14 cellular contexts compared by ENCODE assay signal in the genomic region with DNA sequence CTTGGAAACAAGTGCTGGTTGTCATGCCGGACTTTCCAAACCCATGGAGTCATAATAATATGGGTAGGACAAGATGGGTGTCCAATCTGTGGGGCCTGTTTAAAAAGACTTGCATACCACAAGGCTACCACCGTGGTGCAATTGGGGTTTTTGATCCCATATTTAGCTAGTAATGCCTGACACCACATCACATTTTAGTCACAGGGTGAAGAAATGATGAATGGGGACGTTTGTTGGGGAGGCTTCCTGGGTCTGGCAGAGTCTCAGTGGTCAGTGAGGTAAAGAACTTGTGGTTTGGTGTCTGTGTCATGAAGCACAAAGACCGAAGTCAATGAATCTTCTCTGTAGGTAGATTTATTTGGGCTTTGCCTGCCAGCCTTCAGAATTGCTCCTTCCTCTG. TPM values are rescaled to one million over a fixed set of nuclear protein-coding genes. Genes with fewer than 3 reads are reported as not detected.
DNase-seq lines count a peak whose midpoint lies in the region; ATAC-seq and TF ChIP-seq lines count a peak whose summit lies in the region.
"Had no signal": no experiment of that assay in that cellular context is flagged by ENCODE, and none has a peak within 500 bp of the region (broad histone marks: within the 10 kb centered on the region; RNA-seq: fewer than 3 reads in every experiment).

No MANE protein-coding gene starts in this region.

- DNase-seq in NB4 (ENCODE audit: low read depth) (peak; percentile 3), myocyte (ENCODE audit: low read depth) (peak; percentile 82), neural progenitor cell (ENCODE audit: low spot score) (no peak), activated gamma-delta T cell treated with Interleukin-2 at 50 U/mL for 16 hours (no peak), T1000 (lab: John Stamatoyannopoulos, UW) (no peak)
- DNase-seq: activated CD4-positive, alpha-beta T cell treated with anti-CD3 and anti-CD28 coated beads, Interleukin-2, amount 10 ng/mL, durations not matched to agents 24 days and 14 days; COR-L47; lower lobe of right lung; NCI-H446 treated with DMSO at 0.1 percent for 48 hours; SK-N-SH had no signal

- no peak overlapping the region for H3K9ac ChIP-seq in neural progenitor cell
- H3K9ac ChIP-seq: SK-N-SH had no signal

- H3K4me3 ChIP-seq in NB4 (ENCODE audit: low read depth, low read length) (no peak overlapping the region), neural progenitor cell (no peak overlapping the region)
- H3K4me3 ChIP-seq: lower lobe of right lung had no signal

- H3K4me1 ChIP-seq in neural progenitor cell: peaks cover 26% of the 10 kb centered on the region
- H3K4me1 ChIP-seq: lower lobe of right lung had no signal

- no peaks in the 10 kb centered on the region for H3K36me3 ChIP-seq in neural progenitor cell
- H3K36me3 ChIP-seq: lower lobe of right lung had no signal

- peaks cover 9% of the 10 kb centered on the region for H3F3A ChIP-seq in neural progenitor cell (ENCODE audit: low read depth)

- peaks cover 2% of the 10 kb centered on the region for H3K36me3 Mint-ChIP-seq in neural progenitor cell
- H3K36me3 Mint-ChIP-seq: activated naive CD4-positive, alpha-beta T cell treated with anti-CD3 and anti-CD28 coated beads, Interleukin-2, amount 50 U/mL, for 24 hours had no signal

- H3K27me3 ChIP-seq in neural progenitor cell: no peaks in the 10 kb centered on the region

- no peak overlapping the region for H2AFZ ChIP-seq in neural progenitor cell (replicated peaks)

- H3K27ac Mint-ChIP-seq in neural progenitor cell: no peak overlapping the region
- H3K27ac Mint-ChIP-seq: activated CD4-positive, alpha-beta T cell treated with anti-CD3 and anti-CD28 coated beads, Interleukin-2, amount 10 ng/mL, durations not matched to agents 24 days and 14 days; activated naive CD4-positive, alpha-beta T cell treated with anti-CD3 and anti-CD28 coated beads, Interleukin-2, amount 50 U/mL, for 24 hours had no signal

- peak; percentile 69 for ATAC-seq in GM18868 (IDR thresholded peaks at IDR 0.05; ENCODE audit: unreplicated experiment)
- ATAC-seq in HG02798 (IDR thresholded peaks at IDR 0.05; ENCODE audit: poor library complexity, unreplicated experiment): peak; percentile 76
- no peak for ATAC-seq in HG03439 (IDR thresholded peaks at IDR 0.05; ENCODE audit: unreplicated experiment)
- ATAC-seq: lower lobe of right lung had no signal

- TF ChIP-seq POLR2A in NB4 (IDR thresholded peaks at IDR 0.05; ENCODE audit: extremely low read depth, insufficient read length): no peak

- H3K79me2 ChIP-seq in neural progenitor cell (ENCODE audit: low read depth): no peaks in the 10 kb centered on the region

- H4K20me1 ChIP-seq in neural progenitor cell (ENCODE audit: low read depth): no peaks in the 10 kb centered on the region

- no peaks in the 10 kb centered on the region for H3K9me3 ChIP-seq in neural progenitor cell (ENCODE audit: low read depth)
- H3K9me3 ChIP-seq: lower lobe of right lung, SK-N-SH had no signal

- peaks cover 2% of the 10 kb centered on the region for H3K27me3 Mint-ChIP-seq in neural progenitor cell (ENCODE audit: insufficient read depth, low read depth)

- TF ChIP-seq CTCF in NB4 (IDR thresholded peaks at IDR 0.05; ENCODE audit: low read depth, low read length) (no peak), neural progenitor cell (IDR thresholded peaks at IDR 0.05) (no peak)

- H3K27ac ChIP-seq in neural progenitor cell: no peak overlapping the region
- H3K27ac ChIP-seq: lower lobe of right lung had no signal

- no peak overlapping the region for H3K4me2 ChIP-seq in neural progenitor cell
- H3K4me2 ChIP-seq: SK-N-SH had no signal

- no peak overlapping the region for H3K4me3 Mint-ChIP-seq in neural progenitor cell
- H3K4me3 Mint-ChIP-seq: activated CD4-positive, alpha-beta T cell treated with anti-CD3 and anti-CD28 coated beads, Interleukin-2, amount 10 ng/mL, durations not matched to agents 24 days and 14 days; activated naive CD4-positive, alpha-beta T cell treated with anti-CD3 and anti-CD28 coated beads, Interleukin-2, amount 50 U/mL, for 24 hours had no signal

- H3K4me1 Mint-ChIP-seq in neural progenitor cell: peaks cover 37% of the 10 kb centered on the region
- H3K4me1 Mint-ChIP-seq: activated CD4-positive, alpha-beta T cell treated with anti-CD3 and anti-CD28 coated beads, Interleukin-2, amount 10 ng/mL, durations not matched to agents 24 days and 14 days; activated naive CD4-positive, alpha-beta T cell treated with anti-CD3 and anti-CD28 coated beads, Interleukin-2, amount 50 U/mL, for 24 hours had no signal

- no peaks in the 10 kb centered on the region for H3K9me3 Mint-ChIP-seq in neural progenitor cell
- H3K9me3 Mint-ChIP-seq: activated CD4-positive, alpha-beta T cell treated with anti-CD3 and anti-CD28 coated beads, Interleukin-2, amount 10 ng/mL, durations not matched to agents 24 days and 14 days; activated naive CD4-positive, alpha-beta T cell treated with anti-CD3 and anti-CD28 coated beads, Interleukin-2, amount 50 U/mL, for 24 hours had no signal

RNA-seq across cellular contexts. Expression of gene P3H2, which starts 31.0 kb away (rescaled TPM):
- total RNA-seq in myocyte: 24.2 and 54.8 TPM in 2 replicates
- polyA plus RNA-seq in myocyte (2012): 10.2 TPM
- 9.0 and 21.4 TPM in 2 replicates for total RNA-seq in neural progenitor cell (ENCODE audit: low replicate concordance)
- total RNA-seq: activated CD4-positive, alpha-beta T cell treated with anti-CD3 and anti-CD28 coated beads, Interleukin-2, amount 10 ng/mL, durations not matched to agents 24 days and 14 days had no signal

Comparison
In these comparisons a context has a peak if more than half of its experiments do, and no peak if none do; other contexts are left out.
1. DNase-seq: peak in NB4 (single experiment) and myocyte (single experiment); none in neural progenitor cell (single experiment), activated gamma-delta T cell treated with Interleukin-2 at 50 U/mL for 16 hours (single experiment) and T1000 (single experiment).